In genomic region chr1:223102797-223103533, GRCh38 we compare ENCODE assay signal across 16 cellular contexts. TPM values are rescaled to one million over a fixed set of nuclear protein-coding genes. Genes with fewer than 3 reads are reported as not detected.
DNase-seq lines count a peak whose midpoint lies in the region; ATAC-seq, FAIRE-seq and TF ChIP-seq lines count a peak whose summit lies in the region.
"Had no signal": no experiment of that assay in that cellular context is flagged by ENCODE, and none has a peak within 500 bp of the region (broad histone marks: within the 10 kb centered on the region; RNA-seq: fewer than 3 reads in every experiment).

No MANE protein-coding gene starts in this region.

- H3K4me1 Mint-ChIP-seq in neural progenitor cell, result peaks cover 12% of the 10 kb centered on the region
- H3K4me1 Mint-ChIP-seq in glutamatergic neuron (ENCODE audit: low read depth, unreplicated experiment), result no peaks in the 10 kb centered on the region
- H3K4me1 Mint-ChIP-seq: CD4-positive, CD25-positive, alpha-beta regulatory T cell; naive thymus-derived CD4-positive, alpha-beta T cell had no signal

- H3K27ac Mint-ChIP-seq in neural progenitor cell, result peak overlapping the region; percentile 50
- H3K27ac Mint-ChIP-seq in glutamatergic neuron (ENCODE audit: unreplicated experiment), result no peak overlapping the region
- H3K27ac Mint-ChIP-seq: naive thymus-derived CD4-positive, alpha-beta T cell had no signal

- H3K27me3 Mint-ChIP-seq in neural progenitor cell (ENCODE audit: insufficient read depth, low read depth) (peaks cover 4% of the 10 kb centered on the region), glutamatergic neuron (ENCODE audit: unreplicated experiment) (peaks cover 4% of the 10 kb centered on the region)

- no peak for ATAC-seq in GM21390 (IDR thresholded peaks at IDR 0.05; ENCODE audit: unreplicated experiment)
- ATAC-seq: naive thymus-derived CD4-positive, alpha-beta T cell had no signal

- no peak for TF ChIP-seq CTCF in cardiac fibroblast (IDR thresholded peaks at IDR 0.05; ENCODE audit: low read depth, low read length)
- TF ChIP-seq CTCF in neural progenitor cell (IDR thresholded peaks at IDR 0.05), result no peak
- TF ChIP-seq CTCF in D721Med (IDR thresholded peaks at IDR 0.05; ENCODE audit: insufficient read depth, missing control alignments), result no peak
- TF ChIP-seq CTCF in glutamatergic neuron (IDR thresholded peaks at IDR 0.05; ENCODE audit: partially characterized antibody, unreplicated experiment), result no peak

- H3K36me3 Mint-ChIP-seq in neural progenitor cell, result no peaks in the 10 kb centered on the region
- peaks cover 24% of the 10 kb centered on the region for H3K36me3 Mint-ChIP-seq in glutamatergic neuron (ENCODE audit: unreplicated experiment)
- H3K36me3 Mint-ChIP-seq: CD4-positive, CD25-positive, alpha-beta regulatory T cell had no signal

- H4K20me1 ChIP-seq in neural progenitor cell (ENCODE audit: low read depth), result no peaks in the 10 kb centered on the region

- no peak overlapping the region for H2AFZ ChIP-seq in neural progenitor cell (replicated peaks)

- H3K27ac ChIP-seq in neural progenitor cell, result no peak overlapping the region
- H3K27ac ChIP-seq: cardiac muscle cell had no signal

- H3K9ac ChIP-seq in neural progenitor cell, result no peak overlapping the region

- no peak overlapping the region for H3K4me3 Mint-ChIP-seq in neural progenitor cell
- H3K4me3 Mint-ChIP-seq in glutamatergic neuron (ENCODE audit: unreplicated experiment), result no peak overlapping the region
- H3K4me3 Mint-ChIP-seq: CD4-positive, CD25-positive, alpha-beta regulatory T cell; naive thymus-derived CD4-positive, alpha-beta T cell had no signal

- H3K27me3 ChIP-seq in neural progenitor cell, result no peaks in the 10 kb centered on the region
- H3K27me3 ChIP-seq: cardiac muscle cell had no signal

- H3K36me3 ChIP-seq in neural progenitor cell, result no peaks in the 10 kb centered on the region
- H3K36me3 ChIP-seq: cardiac muscle cell had no signal

- DNase-seq in DMS53 treated with DMSO at 0.1 percent for 48 hours (lab: John Stamatoyannopoulos, UW; ENCODE audit: unreplicated experiment) (peak; percentile 84), NCI-H2029 treated with DMSO at 0.1 percent for 48 hours (lab: John Stamatoyannopoulos, UW) (peak; percentile 77), cardiac fibroblast (ENCODE audit: low read depth in 2 of 2) (peak; percentile 11), neural progenitor cell (ENCODE audit: low spot score) (no peak), pons (ENCODE audit: low spot score) (no peak), D721Med (ENCODE audit: insufficient read length, low spot score) (no peak), glutamatergic neuron (no peak)
- DNase-seq: activated CD4-positive, alpha-beta T cell treated with anti-CD3 and anti-CD28 coated beads, Interleukin-2, amount 50 U/mL, for 4 hours; activated effector memory CD4-positive, alpha-beta T cell treated with Interleukin-2 at 50 U/mL for 16 hours; CD4-positive, CD25-positive, alpha-beta regulatory T cell; erythroblast; HCEC 1CT; naive thymus-derived CD4-positive, alpha-beta T cell; NCI-H524 treated with DMSO at 0.1 percent for 48 hours had no signal

- H3K9me3 Mint-ChIP-seq in neural progenitor cell, result peaks cover 21% of the 10 kb centered on the region
- peaks cover 5% of the 10 kb centered on the region for H3K9me3 Mint-ChIP-seq in glutamatergic neuron (ENCODE audit: unreplicated experiment)

- H3K79me2 ChIP-seq in neural progenitor cell (ENCODE audit: low read depth), result no peaks in the 10 kb centered on the region

- H3K9me3 ChIP-seq in neural progenitor cell (ENCODE audit: low read depth), result no peaks in the 10 kb centered on the region

- H3F3A ChIP-seq in neural progenitor cell (ENCODE audit: low read depth), result no peaks in the 10 kb centered on the region

- no peaks in the 10 kb centered on the region for H3K4me1 ChIP-seq in neural progenitor cell

- H3K4me3 ChIP-seq in cardiac fibroblast (replicated peaks in 1 of 2; ENCODE audit: low read depth in 2 of 2, low read length in 2 of 2), result no peak overlapping the region
- no peak overlapping the region for H3K4me3 ChIP-seq in neural progenitor cell
- H3K4me3 ChIP-seq: cardiac muscle cell had no signal

- H3K4me2 ChIP-seq in neural progenitor cell, result no peak overlapping the region

- FAIRE-seq in D721Med (lab: Jason Lieb, UNC), result no peak

RNA-seq across cellular contexts. Expression of gene TLR5, which starts 40.1 kb away (rescaled TPM):
- total RNA-seq in neural progenitor cell (ENCODE audit: low replicate concordance) (0.30 and 0.68 TPM in 2 replicates), glutamatergic neuron (ENCODE audit: unreplicated experiment) (not detected)

Comparison
In these comparisons a context has a peak if more than half of its experiments do, and no peak if none do; other contexts are left out.
1. DNase-seq: peak in DMS53 treated with DMSO at 0.1 percent for 48 hours (single experiment), NCI-H2029 treated with DMSO at 0.1 percent for 48 hours (single experiment) and cardiac fibroblast (2 of 2); none in neural progenitor cell (single experiment), pons (single experiment), D721Med (single experiment) and glutamatergic neuron (single experiment).